Comparison of ENCODE assay signal across 11 cellular contexts in the genomic region with DNA sequence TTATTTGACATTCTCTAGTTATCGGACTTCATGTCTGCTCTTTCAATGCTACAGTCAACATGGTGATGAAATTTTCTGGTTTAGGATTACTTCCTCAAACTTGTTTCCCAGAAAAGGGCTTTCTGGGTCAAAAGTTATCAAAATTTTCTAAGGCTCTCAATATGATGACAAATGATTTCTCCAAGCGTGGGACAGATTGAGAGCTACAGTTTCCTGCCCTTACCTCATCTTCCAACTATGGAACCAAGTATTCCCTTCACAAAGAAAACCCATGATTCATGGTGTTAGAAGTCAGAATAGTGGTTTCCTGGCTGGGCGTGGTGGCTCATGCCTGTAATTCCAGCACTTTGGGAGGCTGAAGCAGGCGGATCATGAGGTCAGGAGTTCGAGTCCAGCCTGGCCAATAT. TPM values are rescaled to one million over a fixed set of nuclear protein-coding genes. Genes with fewer than 3 reads are reported as not detected.
A peak's percentile ranks its signal among the peaks of the same experiment; 100 is the strongest.
DNase-seq lines count a peak whose midpoint lies in the region; ATAC-seq and TF ChIP-seq lines count a peak whose summit lies in the region.
"Had no signal": no experiment of that assay in that cellular context is flagged by ENCODE, and none has a peak within 500 bp of the region (broad histone marks: within the 10 kb centered on the region; RNA-seq: fewer than 3 reads in every experiment).

No MANE protein-coding gene starts in this region.

- TF ChIP-seq CTCF in astrocyte of the cerebellum (IDR thresholded peaks at IDR 0.05; ENCODE audit: low read depth, low read length, missing control alignments), result no peak
- no peak for TF ChIP-seq CTCF in left lung (IDR thresholded peaks at IDR 0.05)
- no peak for TF ChIP-seq CTCF in endodermal cell (conservative IDR thresholded peaks at IDR 0.05)
- no peak for TF ChIP-seq CTCF in stomach (IDR thresholded peaks at IDR 0.05)

- TF ChIP-seq POLR2A in stomach (IDR thresholded peaks at IDR 0.05), result no peak

- in situ Hi-C loops in astrocyte of the cerebellum (cut with HindIII; ENCODE audit: low sequenced_read_pairs), result no loop called here

- DNase-seq in AG08396 (ENCODE audit: low spot score) (peak; percentile 83), LoVo (ENCODE audit: low spot score) (peak; percentile 41), astrocyte of the cerebellum (ENCODE audit: low read depth) (peak; percentile 90), left lung (no peak), activated gamma-delta T cell treated with Interleukin-2 at 50 U/mL for 16 hours (no peak), endodermal cell (no peak), stomach (no peak), NCI-H1417 treated with DMSO at 0.1 percent for 48 hours (lab: John Stamatoyannopoulos, UW) (no peak)
- DNase-seq: DMS53, NCI-H748 treated with DMSO at 0.1 percent for 48 hours had no signal

- no peaks in the 10 kb centered on the region for H3K9me3 Mint-ChIP-seq in endodermal cell

- intact Hi-C loops in left lung (cut with DNase I), result no loop called here
- intact Hi-C loops in stomach (cut with DNase I; ENCODE audit: low total_unique reads), result no loop called here

- no peaks in the 10 kb centered on the region for H3K36me3 Mint-ChIP-seq in endodermal cell (ENCODE audit: low read depth)

- 83 to 87% methylated on average over 4 to 5 of the region's 5 CpGs for WGBS in endodermal cell (ENCODE audit: insufficient coverage in 1 of 2, insufficient read length in 1 of 2), 2 experiments
- WGBS in stomach, 5 donors, result 27 to 45% (median 42%) methylated on average over 5 of the region's 5 CpGs

- ATAC-seq in left lung, result peak; percentile 79

- H3K4me1 ChIP-seq in left lung (peaks cover 0 to 9% of the 10 kb centered on the region in 2 donors), endodermal cell (ENCODE audit: control insufficient read depth, insufficient read depth, low read length) (no peaks in the 10 kb centered on the region), stomach (no peaks in the 10 kb centered on the region)
- H3K4me1 ChIP-seq: suprapubic skin had no signal

- H3K27ac ChIP-seq in left lung (peak overlapping the region in 1 of 2 donors; percentile 1), endodermal cell (ENCODE audit: low read depth, low read length) (no peak overlapping the region), stomach (peak overlapping the region in 1 of 5 donors; percentile 27)
- H3K27ac ChIP-seq: suprapubic skin had no signal

- H3K36me3 ChIP-seq in left lung (no peaks in the 10 kb centered on the region), endodermal cell (ENCODE audit: control insufficient read depth, insufficient read depth, low read length) (no peaks in the 10 kb centered on the region), stomach (no peaks in the 10 kb centered on the region)
- H3K36me3 ChIP-seq: suprapubic skin had no signal

- H3K4me3 Mint-ChIP-seq in endodermal cell, result no peak overlapping the region

- no peaks in the 10 kb centered on the region for H3K27me3 ChIP-seq in left lung
- H3K27me3 ChIP-seq in endodermal cell (ENCODE audit: control insufficient read depth, insufficient read depth, low read length, poor library complexity, severe bottlenecking), result no peaks in the 10 kb centered on the region
- H3K27me3 ChIP-seq in stomach, result peaks cover 0 to 12% (median 0%) of the 10 kb centered on the region in 3 donors

- H3K9me3 ChIP-seq in left lung (no peaks in the 10 kb centered on the region), endodermal cell (ENCODE audit: control insufficient read depth, low read length) (no peaks in the 10 kb centered on the region), stomach (no peaks in the 10 kb centered on the region)
- H3K9me3 ChIP-seq: suprapubic skin had no signal

- H3K9ac ChIP-seq in endodermal cell (ENCODE audit: extremely low read depth, low read length, poor library complexity, severe bottlenecking), result no peak overlapping the region

- no peak for TF ChIP-seq EP300 in stomach (IDR thresholded peaks at IDR 0.05)

- H3K4me1 Mint-ChIP-seq in endodermal cell, result peaks cover 6% of the 10 kb centered on the region

- no peak overlapping the region for H3K27ac Mint-ChIP-seq in endodermal cell

- peaks cover 2% of the 10 kb centered on the region for H3K27me3 Mint-ChIP-seq in endodermal cell (ENCODE audit: insufficient read depth)

- no peak overlapping the region for H3K4me3 ChIP-seq in astrocyte of the cerebellum (ENCODE audit: low read depth, low read length)
- no peak overlapping the region for H3K4me3 ChIP-seq in left lung
- no peak overlapping the region for H3K4me3 ChIP-seq in endodermal cell (ENCODE audit: low read length)
- H3K4me3 ChIP-seq in stomach, result no peak overlapping the region
- H3K4me3 ChIP-seq: suprapubic skin had no signal

RNA-seq across cellular contexts. Expression of a gene that starts 17.8 kb away (rescaled TPM):
- total RNA-seq in left lung (under 1 TPM; 0.06 to 0.26 TPM), endodermal cell (under 1 TPM; 0.77 to 0.84 TPM), stomach (1 to 10 TPM in 2 of 5 donors, under 1 TPM in 2, not detected in 1; 0.58 to 7.6 (median 1.2) TPM)
- 0.14 TPM for polyA plus RNA-seq in endodermal cell (2013, experiment 1 of 2)
- polyA plus RNA-seq in endodermal cell (2013, experiment 2 of 2), result 0.33 TPM
- polyA plus RNA-seq in stomach, result 1 to 10 TPM in 1 of 3 donors, under 1 TPM in 2; 0.31 to 3.1 (median 0.75) TPM

Comparison
In these comparisons a context has a peak if more than half of its experiments do, and no peak if none do; other contexts are left out.
1. DNase-seq: peak in AG08396 (single experiment), LoVo (single experiment) and astrocyte of the cerebellum (single experiment); none in left lung (0 of 2), activated gamma-delta T cell treated with Interleukin-2 at 50 U/mL for 16 hours (single experiment), endodermal cell (single experiment), stomach (single experiment) and NCI-H1417 treated with DMSO at 0.1 percent for 48 hours (single experiment).